12 cellular contexts compared by ENCODE assay signal in the genomic region with DNA sequence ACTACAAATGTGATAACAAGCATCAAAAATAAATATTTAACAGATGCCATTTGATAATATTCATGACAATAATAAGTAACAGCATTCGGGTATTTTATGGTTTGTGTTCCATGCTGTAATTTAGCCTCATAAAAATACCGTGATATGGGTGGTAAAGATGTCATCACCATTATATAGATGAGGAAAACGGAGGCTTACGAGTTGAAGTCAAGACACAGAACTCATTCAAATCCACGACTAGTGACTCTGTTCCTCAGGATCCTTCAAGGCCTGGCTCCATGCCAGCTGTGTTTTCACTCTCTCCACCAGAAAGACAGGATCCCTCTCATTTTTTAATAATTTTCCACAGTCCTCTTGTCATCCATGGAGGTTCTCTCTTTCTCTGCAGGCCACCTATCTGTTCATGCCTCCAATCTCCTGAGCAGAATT.
A peak's percentile ranks its signal among the peaks of the same experiment; 100 is the strongest.
DNase-seq lines count a peak whose midpoint lies in the region; ATAC-seq and TF ChIP-seq lines count a peak whose summit lies in the region.
"Had no signal": no experiment of that assay in that cellular context is flagged by ENCODE, and none has a peak within 500 bp of the region (broad histone marks: within the 10 kb centered on the region; RNA-seq: fewer than 3 reads in every experiment).

No MANE protein-coding gene starts in this region.

- TF ChIP-seq CTCF in MCF 10A (IDR thresholded peaks at IDR 0.05; ENCODE audit: unreplicated experiment): no peak

- H3K27ac ChIP-seq in BLaER1 (peak overlapping the region; percentile 52; the same call in 1 of the 2 replicates), right cardiac atrium (ENCODE audit: low read length) (no peak overlapping the region), rectal smooth muscle tissue (ENCODE audit: low read depth, low read length) (peak overlapping the region; percentile 67)
- H3K27ac ChIP-seq: A549 had no signal

- H3K36me3 Mint-ChIP-seq in MCF 10A (ENCODE audit: insufficient read depth, unreplicated experiment): peaks cover 62% of the 10 kb centered on the region

- peak overlapping the region; percentile 62 for H3K4me2 ChIP-seq in BLaER1
- H3K4me2 ChIP-seq: A549 had no signal

- H3K27ac Mint-ChIP-seq in MCF 10A (ENCODE audit: low read depth, unreplicated experiment): peak overlapping the region; percentile 92

- H3K27me3 ChIP-seq in BLaER1: no peaks in the 10 kb centered on the region
- H3K27me3 ChIP-seq in right cardiac atrium (ENCODE audit: control insufficient read depth, insufficient read depth): no peaks in the 10 kb centered on the region
- no peaks in the 10 kb centered on the region for H3K27me3 ChIP-seq in rectal smooth muscle tissue (ENCODE audit: control insufficient read depth, insufficient read depth, low read length)

- H4K20me1 ChIP-seq in BLaER1: no peaks in the 10 kb centered on the region

- H3K4me3 ChIP-seq in BLaER1 (no peak overlapping the region), right cardiac atrium (ENCODE audit: low read length) (no peak overlapping the region), rectal smooth muscle tissue (ENCODE audit: low read length) (peak overlapping the region; percentile 5)
- H3K4me3 ChIP-seq: A549 had no signal

- H3K36me3 ChIP-seq in BLaER1: no peaks in the 10 kb centered on the region
- no peaks in the 10 kb centered on the region for H3K36me3 ChIP-seq in rectal smooth muscle tissue (ENCODE audit: control insufficient read depth, insufficient read depth, low read length)

- H3K4me3 Mint-ChIP-seq in MCF 10A (ENCODE audit: unreplicated experiment): peak overlapping the region; percentile 77

- H3K4me1 ChIP-seq in BLaER1 (peaks cover 44% of the 10 kb centered on the region), right cardiac atrium (ENCODE audit: control insufficient read depth, insufficient read depth, low read length) (peaks cover 3% of the 10 kb centered on the region), rectal smooth muscle tissue (ENCODE audit: control insufficient read depth, insufficient read depth, low read length) (peaks cover 10% of the 10 kb centered on the region)

- no peak overlapping the region for H3K9ac ChIP-seq in BLaER1
- no peak overlapping the region for H3K9ac ChIP-seq in rectal smooth muscle tissue (ENCODE audit: low read length)

- H3K4me1 Mint-ChIP-seq in MCF 10A (ENCODE audit: insufficient read depth, unreplicated experiment): peaks cover 53% of the 10 kb centered on the region

- ATAC-seq in right cardiac atrium (peak; percentile 19 to 35), HG02610 (IDR thresholded peaks at IDR 0.05; ENCODE audit: unreplicated experiment) (no peak)
- ATAC-seq: A549 had no signal

- no peaks in the 10 kb centered on the region for H3K27me3 Mint-ChIP-seq in MCF 10A (ENCODE audit: insufficient read depth, unreplicated experiment)

- H3K9me3 ChIP-seq in BLaER1: peaks cover 16% of the 10 kb centered on the region; the same call in 1 of the 2 replicates
- no peaks in the 10 kb centered on the region for H3K9me3 ChIP-seq in right cardiac atrium (ENCODE audit: control insufficient read depth, low read length)
- H3K9me3 ChIP-seq: A549 had no signal

- H3K9me3 Mint-ChIP-seq in MCF 10A (ENCODE audit: unreplicated experiment): no peaks in the 10 kb centered on the region

- POLR2A ChIA-PET in MCF 10A (lab: Yijun Ruan, JAX): interaction anchor here (0.5 to 14.6 kb wide), 28 partner anchors 9 to 272 kb away, joined by 3 to 462 read pairs (median 6); a partner anchor contains a TSS

- CTCF ChIA-PET in MCF 10A (lab: Yijun Ruan, JAX): interaction anchor here (0.6 to 4.7 kb wide), 7 partner anchors 13 to 98 kb away, joined by 3 to 31 read pairs (median 4); a partner anchor contains a TSS

- BruUV-seq in MCF 10A (replicated peaks; lab: Mats Ljungman, UMichigan): TSS peak; percentile 32

- intact Hi-C loops in MCF 10A (cut with micrococcal nuclease): loop anchor here (1.0 to 5.0 kb wide), 4 partner anchors 35 to 193 kb away; no protein-coding TSS in a partner anchor
- intact Hi-C loops in right cardiac atrium (cut with DNase I): no loop called here

- WGBS in right cardiac atrium: 73% methylated on average over 5 of the region's 5 CpGs

- no peak for DNase-seq in MCF 10A (ENCODE audit: unreplicated experiment)
- peak in 2 of 3 donors; percentile 66 to 81 for DNase-seq in right cardiac atrium
- DNase-seq in AG08396 (ENCODE audit: low spot score): no peak
- no peak for DNase-seq in kidney glomerular epithelial cell (lab: John Stamatoyannopoulos, UW)
- DNase-seq in SIG-M5 treated with dmso at 0.1 percent for 504 hours (lab: John Stamatoyannopoulos, UW; ENCODE audit: unreplicated experiment): no peak
- DNase-seq: occipital lobe; stimulated activated CD4-positive, alpha-beta T cell treated with anti-CD3 and anti-CD28 coated beads, Interleukin-4, amount 100 ng/mL, for 4 hours; SW 1271 had no signal

Comparison
In these comparisons a context has a peak if more than half of its experiments do, and no peak if none do; other contexts are left out.
1. DNase-seq: peak in right cardiac atrium (2 of 3); none in MCF 10A (single experiment), AG08396 (single experiment), kidney glomerular epithelial cell (single experiment) and SIG-M5 treated with dmso at 0.1 percent for 504 hours (single experiment).